Comparison of ENCODE assay signal across 8 cellular contexts in genomic region chr13:45339867-45340266, GRCh38. TPM values are rescaled to one million over a fixed set of nuclear protein-coding genes. Genes with fewer than 3 reads are reported as not detected.
DNase-seq lines count a peak whose midpoint lies in the region; ATAC-seq, FAIRE-seq and TF ChIP-seq lines count a peak whose summit lies in the region.

No MANE protein-coding gene starts in this region.

- no peak for TF ChIP-seq POLR2A in NB4 (IDR thresholded peaks at IDR 0.05; ENCODE audit: extremely low read depth, insufficient read length)

- H3K4me1 Mint-ChIP-seq in naive B cell: peaks cover 34 to 62% (median 61%) of the 10 kb centered on the region in 3 donors

- H3K27ac ChIP-seq in 22Rv1: peak overlapping the region; percentile 97

- no peak for FAIRE-seq in urothelium cell line (lab: Jason Lieb, UNC)

- TF ChIP-seq CTCF in 22Rv1 (IDR thresholded peaks at IDR 0.05): no peak
- TF ChIP-seq CTCF in NB4 (IDR thresholded peaks at IDR 0.05; ENCODE audit: low read depth, low read length): no peak
- TF ChIP-seq CTCF in cardiac fibroblast (IDR thresholded peaks at IDR 0.05; ENCODE audit: low read depth, low read length): no peak

- H3K4me3 ChIP-seq in NB4 (ENCODE audit: low read depth, low read length): peak overlapping the region; percentile 98
- H3K4me3 ChIP-seq in cardiac fibroblast (replicated peaks in 1 of 2; ENCODE audit: low read depth in 2 of 2, low read length in 2 of 2): peak overlapping the region; percentile 63 to 92

- DNase-seq in NB4 (ENCODE audit: low read depth) (no peak), cardiac fibroblast (ENCODE audit: low read depth in 2 of 2) (no peak), naive B cell (no peak), iPS-NIHi11 (ENCODE audit: low spot score) (no peak), AG20443 (ENCODE audit: low spot score) (no peak), inferior parietal cortex (ENCODE audit: extremely low spot score) (no peak), urothelium cell line (ENCODE audit: low spot score) (no peak)

- peak overlapping the region; percentile 89 to 100 (median 98) for H3K4me3 Mint-ChIP-seq in naive B cell

- H3K27ac Mint-ChIP-seq in naive B cell: peak overlapping the region; percentile 64 to 100 (median 100)

- H3K27me3 Mint-ChIP-seq in naive B cell: no peaks in the 10 kb centered on the region

- no peaks in the 10 kb centered on the region for H3K9me3 Mint-ChIP-seq in naive B cell

- no peak for ATAC-seq in naive B cell (ENCODE audit: low read depth in 2 of 2)

- peaks cover 22 to 24% of the 10 kb centered on the region in 2 donors for H3K36me3 Mint-ChIP-seq in naive B cell

RNA-seq across cellular contexts. Expression of gene TPT1, which starts 1.1 kb away (rescaled TPM):
- polyA plus RNA-seq in naive B cell (ENCODE audit: low read depth in 6 of 6): 1,000 to 10,000 TPM; 1,189 to 2,468 (median 2,211) TPM
